Comparison of ENCODE assay signal across 1 cellular context in the genomic region with DNA sequence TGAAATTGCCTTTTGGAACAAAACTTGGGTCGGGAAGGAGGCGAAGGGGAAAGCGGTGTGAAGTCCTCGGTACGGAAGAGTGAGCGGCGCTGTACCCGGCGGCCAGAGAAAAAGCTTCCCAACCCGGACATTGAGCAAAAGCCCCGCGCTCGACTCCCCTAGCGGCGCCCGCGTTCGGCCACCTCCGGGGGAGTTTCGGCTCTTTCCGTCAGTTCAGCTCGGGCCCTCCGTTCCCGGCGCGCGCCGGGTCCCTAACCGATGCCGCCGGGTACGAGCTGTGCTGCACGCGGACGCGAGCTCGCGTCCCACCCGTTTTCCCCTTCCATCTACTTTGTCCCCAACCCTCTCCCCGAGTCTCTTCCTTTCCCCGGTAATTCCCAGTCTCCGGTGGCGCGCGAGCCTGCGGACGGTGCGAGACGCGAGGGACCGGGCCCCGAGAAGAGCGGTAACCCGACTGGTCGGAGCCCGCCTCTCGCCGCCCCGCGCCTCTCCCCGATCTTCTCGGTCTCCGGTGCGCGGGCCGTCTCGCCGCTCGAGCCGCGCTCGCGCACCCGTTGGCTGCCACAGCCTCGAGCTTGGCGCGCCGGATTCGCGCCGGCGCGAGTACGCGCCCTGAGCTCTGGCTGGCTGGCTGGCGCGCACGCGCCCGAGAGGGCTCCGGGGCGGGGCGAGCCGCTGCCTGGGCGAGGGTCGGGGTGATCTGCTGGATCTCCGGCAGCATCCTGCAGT.
TF ChIP-seq lines count a peak whose summit lies in the region.

No MANE protein-coding gene starts in this region.

TF ChIP-seq in HEK293, 187 proteins besides CTCF, POLR2A, EP300 and RAD21 (continued from another document):
- TF ChIP-seq, protein P1, sequence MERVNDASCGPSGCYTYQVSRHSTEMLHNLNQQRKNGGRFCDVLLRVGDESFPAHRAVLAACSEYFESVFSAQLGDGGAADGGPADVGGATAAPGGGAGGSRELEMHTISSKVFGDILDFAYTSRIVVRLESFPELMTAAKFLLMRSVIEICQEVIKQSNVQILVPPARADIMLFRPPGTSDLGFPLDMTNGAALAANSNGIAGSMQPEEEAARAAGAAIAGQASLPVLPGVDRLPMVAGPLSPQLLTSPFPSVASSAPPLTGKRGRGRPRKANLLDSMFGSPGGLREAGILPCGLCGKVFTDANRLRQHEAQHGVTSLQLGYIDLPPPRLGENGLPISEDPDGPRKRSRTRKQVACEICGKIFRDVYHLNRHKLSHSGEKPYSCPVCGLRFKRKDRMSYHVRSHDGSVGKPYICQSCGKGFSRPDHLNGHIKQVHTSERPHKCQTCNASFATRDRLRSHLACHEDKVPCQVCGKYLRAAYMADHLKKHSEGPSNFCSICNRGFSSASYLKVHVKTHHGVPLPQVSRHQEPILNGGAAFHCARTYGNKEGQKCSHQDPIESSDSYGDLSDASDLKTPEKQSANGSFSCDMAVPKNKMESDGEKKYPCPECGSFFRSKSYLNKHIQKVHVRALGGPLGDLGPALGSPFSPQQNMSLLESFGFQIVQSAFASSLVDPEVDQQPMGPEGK (tag by site-specific recombination; IDR thresholded peaks at IDR 0.05): no peak; the same call in 1 of the 2 replicates
- peak; percentile 96 for TF ChIP-seq ZNF501 (tag by site-specific recombination; IDR thresholded peaks at IDR 0.05)
- no peak for TF ChIP-seq ZNF558 (tag by site-specific recombination; IDR thresholded peaks at IDR 0.05)
- TF ChIP-seq ZBTB48 (tag by site-specific recombination; IDR thresholded peaks at IDR 0.05): peak; percentile 97
- TF ChIP-seq FEZF1 (tag by site-specific recombination; IDR thresholded peaks at IDR 0.05): no peak
- TF ChIP-seq PRDM4 (tag by site-specific recombination; IDR thresholded peaks at IDR 0.05): 0 out of 2 replicates have a peak, but pooled peaks have one; percentile 18
